In the genomic region with DNA sequence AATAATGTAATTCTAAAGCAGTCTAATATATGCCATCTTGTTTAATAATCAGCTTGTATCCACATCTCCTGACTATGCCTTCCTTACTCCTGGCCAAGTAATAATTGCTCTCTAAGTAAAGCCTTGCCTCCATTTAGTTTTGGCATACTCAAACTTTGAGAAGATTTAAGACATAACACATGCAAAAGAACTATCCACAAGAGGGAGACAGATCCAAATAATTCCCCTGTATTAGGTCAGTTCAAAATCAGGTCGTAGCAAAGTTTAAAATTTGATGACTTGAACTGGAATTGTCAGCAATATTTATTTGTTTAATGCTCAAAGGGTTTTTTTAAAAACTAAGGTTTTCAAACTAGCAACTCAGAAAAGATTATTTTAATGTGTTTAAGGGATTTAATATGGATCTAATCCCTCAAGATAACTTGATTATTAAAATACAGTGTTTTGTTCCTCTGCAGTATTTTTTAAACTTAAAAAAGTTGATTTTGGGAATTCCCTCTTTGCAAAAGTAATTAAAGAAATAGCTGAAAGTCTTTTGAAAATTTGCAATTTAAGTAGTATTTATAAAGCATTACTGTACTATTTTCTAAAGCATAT, we compare ENCODE assay signal across 7 cellular contexts.
DNase-seq lines count a peak whose midpoint lies in the region; FAIRE-seq and TF ChIP-seq lines count a peak whose summit lies in the region.

No MANE protein-coding gene starts in this region.

- no peaks in the 10 kb centered on the region for H3K27me3 Mint-ChIP-seq in nephron progenitor cell (ENCODE audit: low read depth, poor library complexity)

- FAIRE-seq in colon (lab: Jason Lieb, UNC) = peak; percentile 43

- no peak for TF ChIP-seq POLR2A in lower leg skin (IDR thresholded peaks at IDR 0.05)

- TF ChIP-seq CTCF in GM12865 (IDR thresholded peaks at IDR 0.05; ENCODE audit: insufficient read depth, low read depth, low read length, missing control alignments) (peak; percentile 36), nephron progenitor cell (IDR thresholded peaks at IDR 0.05) (peak; percentile 61), lower leg skin (IDR thresholded peaks at IDR 0.05) (no peak)

- H3K9me3 Mint-ChIP-seq in nephron progenitor cell = no peaks in the 10 kb centered on the region

- no peak overlapping the region for H3K4me3 Mint-ChIP-seq in nephron progenitor cell

- peaks cover 24% of the 10 kb centered on the region for H3K4me1 Mint-ChIP-seq in nephron progenitor cell

- peak; percentile 35 for DNase-seq in GM12865 (ENCODE audit: low read depth)
- DNase-seq in NCI-H2171 (lab: John Stamatoyannopoulos, UW) = peak; percentile 3
- no peak for DNase-seq in nephron progenitor cell
- DNase-seq in lower leg skin (ENCODE audit: low spot score in 2 of 2) = no peak
- no peak for DNase-seq in NCI-H146 (lab: John Stamatoyannopoulos, UW)
- DNase-seq in activated CD4-positive, alpha-beta T cell treated with anti-CD3 and anti-CD28 coated beads for 4 hours = no peak

- 13 to 14% methylated on average over 1 of the region's 1 CpG for WGBS in lower leg skin, 2 donors

- H3K36me3 Mint-ChIP-seq in nephron progenitor cell (ENCODE audit: low read depth) = no peaks in the 10 kb centered on the region

- intact Hi-C loops in lower leg skin (cut with DNase I; ENCODE audit: low total_unique reads) = no loop called here

- H3K27ac Mint-ChIP-seq in nephron progenitor cell = peak overlapping the region; percentile 50

- H3K4me3 ChIP-seq in GM12865 (ENCODE audit: low read depth, low read length) = no peak overlapping the region
- H3K4me3 ChIP-seq in lower leg skin (ENCODE audit: low read depth, poor library complexity, severe bottlenecking) = no peak overlapping the region

Comparison
In these comparisons a context has a peak if more than half of its experiments do, and no peak if none do; other contexts are left out.
1. DNase-seq: peak in GM12865 (single experiment) and NCI-H2171 (single experiment); none in nephron progenitor cell (single experiment), lower leg skin (0 of 2), NCI-H146 (single experiment) and activated CD4-positive, alpha-beta T cell treated with anti-CD3 and anti-CD28 coated beads for 4 hours (0 of 2).
2. CTCF ChIP-seq: peak in GM12865 (single experiment) and nephron progenitor cell (single experiment); none in lower leg skin (0 of 3).